ENCODE assay signal across 27 cellular contexts in genomic region chr7:78704504-78704903, GRCh38.
"Had no signal": no experiment of that assay in that cellular context is flagged by ENCODE, and none has a peak within 500 bp of the region (broad histone marks: within the 10 kb centered on the region; RNA-seq: fewer than 3 reads in every experiment).

No MANE protein-coding gene starts in this region.

- H3K9me3 ChIP-seq: colonic mucosa, esophagus muscularis mucosa, esophagus squamous epithelium, gastrocnemius medialis, gastroesophageal sphincter, heart left ventricle had no signal

- H3K4me2 ChIP-seq: hepatocyte had no signal

- DNase-seq: colonic mucosa; cortex of kidney; dermis blood vessel endothelial cell; dorsolateral prefrontal cortex; effector CD4-positive, alpha-beta T cell; effector CD8-positive, alpha-beta T cell; effector memory CD4-positive, alpha-beta T cell; effector memory CD8-positive, alpha-beta T cell; endodermal cell; erythroblast; esophagus squamous epithelium; foreskin keratinocyte; gastrocnemius medialis; glutamatergic neuron; head of caudate nucleus; heart left ventricle; heart right ventricle had no signal

- H2AFZ ChIP-seq: hepatocyte had no signal

- H3K27me3 ChIP-seq: colonic mucosa, dorsolateral prefrontal cortex, esophagus muscularis mucosa, esophagus squamous epithelium, foreskin keratinocyte, gastrocnemius medialis, gastroesophageal sphincter, heart left ventricle, heart right ventricle, hepatocyte had no signal

- FAIRE-seq: colon, endometrium, endothelial cell of umbilical vein, frontal cortex had no signal

- H3K4me3 ChIP-seq: colonic mucosa, coronary artery, dorsolateral prefrontal cortex, esophagus muscularis mucosa, esophagus squamous epithelium, gastrocnemius medialis, gastroesophageal sphincter, heart left ventricle, heart right ventricle, hepatocyte had no signal

- ATAC-seq: effector memory CD8-positive, alpha-beta T cell; esophagus mucosa; foreskin keratinocyte; gastrocnemius medialis; gastroesophageal sphincter; heart left ventricle; heart right ventricle had no signal

- H3K4me1 ChIP-seq: colonic mucosa, esophagus squamous epithelium, foreskin keratinocyte, heart right ventricle had no signal

- H3K36me3 ChIP-seq: colonic mucosa, esophagus muscularis mucosa, esophagus squamous epithelium, gastrocnemius medialis, gastroesophageal sphincter, heart left ventricle, heart right ventricle had no signal

- H3K27ac ChIP-seq: colonic mucosa, coronary artery, dorsolateral prefrontal cortex, epithelial cell of prostate, esophagus muscularis mucosa, esophagus squamous epithelium, foreskin keratinocyte, gastrocnemius medialis, gastroesophageal sphincter, heart left ventricle, heart right ventricle, hepatocyte had no signal

- H3K79me2 ChIP-seq: hepatocyte had no signal
